In genomic region chr20:13638162-13638495, GRCh38 we compare ENCODE assay signal across 8 cellular contexts. TPM values are rescaled to one million over a fixed set of nuclear protein-coding genes. Genes with fewer than 3 reads are reported as not detected.
DNase-seq lines count a peak whose midpoint lies in the region; ATAC-seq and TF ChIP-seq lines count a peak whose summit lies in the region.

No MANE protein-coding gene starts in this region.

- peaks cover 24% of the 10 kb centered on the region for H3K79me2 ChIP-seq in OCI-LY1 (ENCODE audit: insufficient read depth, low read length)
- peaks cover 23% of the 10 kb centered on the region for H3K79me2 ChIP-seq in neural cell (replicated peaks; ENCODE audit: insufficient read depth, low read length)

- H3K36me3 ChIP-seq in OCI-LY1 (ENCODE audit: insufficient read depth, low read length) (no peaks in the 10 kb centered on the region), endocrine pancreas (ENCODE audit: control insufficient read depth, insufficient read depth, low read length) (no peaks in the 10 kb centered on the region), neural cell (ENCODE audit: insufficient read depth, low read length) (no peaks in the 10 kb centered on the region)

- ATAC-seq in GM18519 (IDR thresholded peaks at IDR 0.05; ENCODE audit: low FRiP score, unreplicated experiment) (no peak), HG03039 (IDR thresholded peaks at IDR 0.05; ENCODE audit: unreplicated experiment) (no peak), GM21423 (IDR thresholded peaks at IDR 0.05; ENCODE audit: unreplicated experiment) (no peak)

- H3K4me1 ChIP-seq in OCI-LY1 (ENCODE audit: insufficient read depth, low read length, severe bottlenecking), result peaks cover 16% of the 10 kb centered on the region
- peaks cover 8% of the 10 kb centered on the region for H3K4me1 ChIP-seq in endocrine pancreas (ENCODE audit: control insufficient read depth, insufficient read depth, low read length)

- no peak for TF ChIP-seq RAD21 in neural cell (conservative IDR thresholded peaks at IDR 0.05)

- no peaks in the 10 kb centered on the region for H3F3A ChIP-seq in OCI-LY1 (ENCODE audit: insufficient read depth, low read length)
- peaks cover 3% of the 10 kb centered on the region for H3F3A ChIP-seq in neural cell (ENCODE audit: insufficient read depth, low read length, poor library complexity, severe bottlenecking)

- H3K27ac ChIP-seq in OCI-LY1 (ENCODE audit: low read depth, low read length, poor library complexity, severe bottlenecking), result no peak overlapping the region
- peak overlapping the region; percentile 67 for H3K27ac ChIP-seq in neural cell (ENCODE audit: low read length)

- DNase-seq in NCI-H82 (lab: John Stamatoyannopoulos, UW), result peak; percentile 63
- no peak for DNase-seq in NCI-H82 treated with DMSO at 0.1 percent for 48 hours (lab: John Stamatoyannopoulos, UW; ENCODE audit: unreplicated experiment)

- no peaks in the 10 kb centered on the region for H3K27me3 ChIP-seq in OCI-LY1 (ENCODE audit: insufficient read depth, low read length)
- H3K27me3 ChIP-seq in endocrine pancreas (ENCODE audit: control insufficient read depth, insufficient read depth, low read length), result no peaks in the 10 kb centered on the region
- peaks cover 11% of the 10 kb centered on the region for H3K27me3 ChIP-seq in neural cell (ENCODE audit: insufficient read depth, low read depth, low read length)

- H3K4me2 ChIP-seq in OCI-LY1 (ENCODE audit: low read length) (peak overlapping the region; percentile 68), neural cell (ENCODE audit: low read length) (peak overlapping the region; percentile 32)

- H3K9me2 ChIP-seq in OCI-LY1 (ENCODE audit: low read depth, low read length), result no peaks in the 10 kb centered on the region
- no peaks in the 10 kb centered on the region for H3K9me2 ChIP-seq in neural cell (ENCODE audit: insufficient read depth, low read length)

- H3K9me3 ChIP-seq in OCI-LY1 (ENCODE audit: low read length), result no peaks in the 10 kb centered on the region
- no peaks in the 10 kb centered on the region for H3K9me3 ChIP-seq in endocrine pancreas (ENCODE audit: control insufficient read depth, low read length)
- H3K9me3 ChIP-seq in neural cell (ENCODE audit: low read length), result no peaks in the 10 kb centered on the region

- H2AFZ ChIP-seq in OCI-LY1 (ENCODE audit: low read length) (no peak overlapping the region), neural cell (ENCODE audit: low read depth, low read length) (peak overlapping the region; percentile 94)

- H4K20me1 ChIP-seq in OCI-LY1 (ENCODE audit: insufficient read depth, low read length) (no peaks in the 10 kb centered on the region), neural cell (ENCODE audit: insufficient read depth) (no peaks in the 10 kb centered on the region)

- TF ChIP-seq EP300 in neural cell (conservative IDR thresholded peaks at IDR 0.05; ENCODE audit: poor library complexity, severe bottlenecking), result no peak

- no peak for TF ChIP-seq CTCF in OCI-LY1 (IDR thresholded peaks at IDR 0.05; ENCODE audit: low read length)
- no peak for TF ChIP-seq CTCF in neural cell (IDR thresholded peaks at IDR 0.05; ENCODE audit: poor library complexity, severe bottlenecking)

- H3K4me3 ChIP-seq in OCI-LY1 (ENCODE audit: low read depth, low read length, poor library complexity, severe bottlenecking) (peak overlapping the region; percentile 85), endocrine pancreas (ENCODE audit: control insufficient read depth, insufficient read depth, low read length) (peak overlapping the region; percentile 89), neural cell (ENCODE audit: low read length) (peak overlapping the region; percentile 96)

- H3K9ac ChIP-seq in OCI-LY1 (ENCODE audit: low read length), result peak overlapping the region; percentile 76
- H3K9ac ChIP-seq in endocrine pancreas (ENCODE audit: control insufficient read depth, insufficient read depth, low read length), result peak overlapping the region; percentile 94
- peak overlapping the region; percentile 78 for H3K9ac ChIP-seq in neural cell (ENCODE audit: low read length)

TF ChIP-seq in neural cell, 6 proteins besides CTCF, POLR2A, EP300 and RAD21:
- no peak for TF ChIP-seq POLR2AphosphoS5 (IDR thresholded peaks at IDR 0.05)
- TF ChIP-seq REST (IDR thresholded peaks at IDR 0.05; ENCODE audit: borderline replicate concordance), result no peak
- no peak for TF ChIP-seq SMC3 (conservative IDR thresholded peaks at IDR 0.05; ENCODE audit: poor library complexity)
- no peak for TF ChIP-seq MXI1 (conservative IDR thresholded peaks at IDR 0.05; ENCODE audit: poor library complexity, severe bottlenecking)
- TF ChIP-seq TAF1 (IDR thresholded peaks at IDR 0.05; ENCODE audit: low read depth), result no peak
- no peak for TF ChIP-seq EZH2 (IDR thresholded peaks at IDR 0.05; ENCODE audit: borderline replicate concordance, insufficient read depth, low read length, poor library complexity, severe bottlenecking)
TF ChIP-seq in neural cell: peak in this region for 0.

RNA-seq across cellular contexts. Expression of gene TASP1, which starts 0.6 kb away (rescaled TPM):
- 20.2 and 22.7 TPM in 2 replicates for polyA plus RNA-seq in neural cell
- polyA minus RNA-seq in neural cell, result 34.6 and 36.5 TPM in 2 replicates
